In genomic region chr20:50360921-50361320, GRCh38 we compare ENCODE assay signal across 23 cellular contexts.
"Had no signal": no experiment of that assay in that cellular context is flagged by ENCODE, and none has a peak within 500 bp of the region (broad histone marks: within the 10 kb centered on the region; RNA-seq: fewer than 3 reads in every experiment).

No MANE protein-coding gene starts in this region.

- H3K4me1 ChIP-seq: parathyroid adenoma, testis had no signal

- H3K4me3 ChIP-seq: esophagus muscularis mucosa, hepatocyte, smooth muscle cell, testis had no signal

- H3K9me3 ChIP-seq: esophagus muscularis mucosa, testis had no signal

- H3K27ac ChIP-seq: esophagus muscularis mucosa, hepatocyte, parathyroid adenoma, testis, VCaP had no signal

- H3K27me3 ChIP-seq: esophagus muscularis mucosa, hepatocyte, testis had no signal

- H2AFZ ChIP-seq: hepatocyte, parathyroid adenoma had no signal

- DNase-seq: activated CD4-positive, alpha-beta T cell treated with anti-CD3 and anti-CD28 coated beads, Interleukin-2, amount 10 ng/mL, durations not matched to agents 24 days and 14 days; activated CD8-positive, alpha-beta T cell treated with anti-CD3 and anti-CD28 coated beads for 36 hours; activated gamma-delta T cell; activated naive CD4-positive, alpha-beta T cell treated with anti-CD3 and anti-CD28 coated beads, Interleukin-2, amount 50 U/mL, for 16 hours; activated naive CD8-positive, alpha-beta T cell treated with anti-CD3 and anti-CD28 coated beads, Interleukin-2, amount 50 U/mL, for 24 hours; anterior cingulate cortex; caudate nucleus; effector memory CD8-positive, alpha-beta T cell; glutamatergic neuron; immature natural killer cell; left ventricle myocardium superior; mammary epithelial cell; nucleus accumbens; stimulated activated CD4-positive, alpha-beta T cell treated with anti-CD3 and anti-CD28 coated beads, Interleukin-2, amount 100 ng/mL, for 48 hours; stimulated activated naive CD4-positive, alpha-beta T cell; testis had no signal

- H3K36me3 ChIP-seq: esophagus muscularis mucosa had no signal

- H3K4me2 ChIP-seq: hepatocyte, smooth muscle cell had no signal

- H3K79me2 ChIP-seq: hepatocyte, parathyroid adenoma had no signal

- H3K9ac ChIP-seq: parathyroid adenoma had no signal

- FAIRE-seq: endothelial cell of umbilical vein, frontal cortex had no signal
